ENCODE assay signal across 8 cellular contexts in the genomic region with DNA sequence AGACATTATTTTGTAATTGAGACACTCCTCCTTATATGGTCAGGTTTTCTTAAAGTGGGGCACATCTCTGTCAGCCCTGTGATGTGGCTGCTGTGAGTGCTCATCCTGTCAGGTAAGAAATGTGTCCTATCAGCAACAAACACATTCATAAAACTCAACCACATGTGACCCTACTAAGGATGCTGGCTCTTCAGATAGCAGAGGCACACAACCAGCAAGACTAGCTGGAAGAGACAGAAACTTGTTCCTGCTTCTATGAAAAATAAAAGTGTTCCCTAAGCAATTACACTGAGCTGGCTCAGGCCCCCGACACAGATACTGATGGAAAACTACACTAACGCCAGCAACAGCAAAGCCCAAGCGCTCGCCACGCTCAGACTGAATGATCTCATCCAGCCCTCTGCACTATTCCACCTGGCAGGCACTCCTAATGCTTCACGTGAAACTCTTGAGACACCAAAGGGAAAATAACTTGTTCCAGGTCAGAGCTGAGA. TPM values are rescaled to one million over a fixed set of nuclear protein-coding genes. Genes with fewer than 3 reads are reported as not detected.
DNase-seq lines count a peak whose midpoint lies in the region; ATAC-seq, FAIRE-seq and TF ChIP-seq lines count a peak whose summit lies in the region.

No MANE protein-coding gene starts in this region.

- TF ChIP-seq POLR2A in esophagus squamous epithelium (IDR thresholded peaks at IDR 0.05): no peak

- H3K27me3 Mint-ChIP-seq in activated CD4-positive, alpha-beta T cell treated with anti-CD3 and anti-CD28 coated beads, Interleukin-2, amount 10 ng/mL, durations not matched to agents 24 days and 14 days: no peaks in the 10 kb centered on the region

- POLR2A ChIA-PET in HEK293 (lab: Yijun Ruan, JAX): no interaction called here

- peak; percentile 82 for DNase-seq in activated CD4-positive, alpha-beta T cell treated with anti-CD3 and anti-CD28 coated beads, Interleukin-2, amount 10 ng/mL, durations not matched to agents 24 days and 14 days
- DNase-seq in esophagus squamous epithelium (lab: John Stamatoyannopoulos, UW) (no peak), sciatic nerve (ENCODE audit: low spot score) (no peak), RCC 7860 (ENCODE audit: low spot score) (no peak), GOT3 (lab: John Stamatoyannopoulos, UW) (no peak), posterior vena cava (ENCODE audit: low spot score) (no peak), SW 1271 (lab: John Stamatoyannopoulos, UW) (no peak)

- intact Hi-C loops in activated CD4-positive, alpha-beta T cell treated with anti-CD3 and anti-CD28 coated beads, Interleukin-2, amount 10 ng/mL, durations not matched to agents 24 days and 14 days (cut with micrococcal nuclease): no loop called here
- intact Hi-C loops in esophagus squamous epithelium (cut with DNase I) (loop anchor here (10.0 kb wide), 1 partner anchor 54 kb away; no protein-coding TSS in a partner anchor), sciatic nerve (cut with DNase I) (no loop called here), posterior vena cava (cut with DNase I) (no loop called here)

- H3K27ac ChIP-seq in HEK293 (ENCODE audit: extremely low read depth, low read depth, low read length) (no peak overlapping the region), esophagus squamous epithelium (peak overlapping the region in 3 of 4 donors; percentile 23 to 65 (median 39))

- H3K9me3 ChIP-seq in HEK293 (ENCODE audit: control insufficient read depth, insufficient read depth, low read depth, low read length) (no peaks in the 10 kb centered on the region), esophagus squamous epithelium (no peaks in the 10 kb centered on the region)

- peaks cover 0 to 23% of the 10 kb centered on the region in 2 experiments; a peak in 2 of 3 replicates for H3K36me3 ChIP-seq in HEK293 (ENCODE audit: control insufficient read depth in 2 of 2, insufficient read depth in 1 of 2, low read length in 2 of 2)
- peaks cover 0 to 37% (median 0%) of the 10 kb centered on the region in 3 donors for H3K36me3 ChIP-seq in esophagus squamous epithelium

- no peaks in the 10 kb centered on the region for H3K9me3 Mint-ChIP-seq in activated CD4-positive, alpha-beta T cell treated with anti-CD3 and anti-CD28 coated beads, Interleukin-2, amount 10 ng/mL, durations not matched to agents 24 days and 14 days

- peak overlapping the region; percentile 57 for H3K4me3 Mint-ChIP-seq in activated CD4-positive, alpha-beta T cell treated with anti-CD3 and anti-CD28 coated beads, Interleukin-2, amount 10 ng/mL, durations not matched to agents 24 days and 14 days

- H3K4me1 ChIP-seq in HEK293 (ENCODE audit: control insufficient read depth, insufficient read depth, low read length) (no peaks in the 10 kb centered on the region), esophagus squamous epithelium (peaks cover 0 to 68% (median 25%) of the 10 kb centered on the region in 3 donors)

- 8 to 12% methylated on average over 5 to 6 of the region's 6 CpGs for WGBS in esophagus squamous epithelium, 2 donors

- ATAC-seq in sciatic nerve: peak; percentile 93

- TF ChIP-seq CTCF in HEK293 (tag by site-specific recombination; IDR thresholded peaks at IDR 0.05): no peak
- TF ChIP-seq CTCF in esophagus squamous epithelium (IDR thresholded peaks at IDR 0.05): no peak

- H3K36me3 Mint-ChIP-seq in activated CD4-positive, alpha-beta T cell treated with anti-CD3 and anti-CD28 coated beads, Interleukin-2, amount 10 ng/mL, durations not matched to agents 24 days and 14 days (ENCODE audit: low read depth): peaks cover 28% of the 10 kb centered on the region

- H3K4me3 ChIP-seq in HEK293 (ENCODE audit: low read depth, low read length): no peak overlapping the region
- H3K4me3 ChIP-seq in esophagus squamous epithelium: no peak overlapping the region

- CTCF ChIA-PET in HEK293 (lab: Yijun Ruan, JAX): interaction anchor here (0.7 to 1.1 kb wide), 2 partner anchors 11 to 89 kb away, joined by 3 read pairs; partner anchors contain the start of gene NDUFA6

- no peaks in the 10 kb centered on the region for H3K27me3 ChIP-seq in esophagus squamous epithelium

- peak overlapping the region; percentile 82 for H3K27ac Mint-ChIP-seq in activated CD4-positive, alpha-beta T cell treated with anti-CD3 and anti-CD28 coated beads, Interleukin-2, amount 10 ng/mL, durations not matched to agents 24 days and 14 days

- no peak for FAIRE-seq in RCC 7860 (lab: Jason Lieb, UNC)

- H3K4me1 Mint-ChIP-seq in activated CD4-positive, alpha-beta T cell treated with anti-CD3 and anti-CD28 coated beads, Interleukin-2, amount 10 ng/mL, durations not matched to agents 24 days and 14 days: peaks cover 65% of the 10 kb centered on the region

TF ChIP-seq in HEK293, 187 proteins besides CTCF, POLR2A, EP300 and RAD21 (continues in another document):
- TF ChIP-seq ZNF658 (tag by site-specific recombination; IDR thresholded peaks at IDR 0.05) (no peak), PRDM6 (tag by site-specific recombination; IDR thresholded peaks at IDR 0.05) (no peak), ZNF639 (tag by site-specific recombination; IDR thresholded peaks at IDR 0.05) (no peak), ZNF366 (tag by site-specific recombination; conservative IDR thresholded peaks at IDR 0.05) (0 out of 2 replicates have a peak, but pooled peaks have one; percentile 30), ZSCAN5A (tag by site-specific recombination; IDR thresholded peaks at IDR 0.05) (no peak)
- TF ChIP-seq, protein P1, sequence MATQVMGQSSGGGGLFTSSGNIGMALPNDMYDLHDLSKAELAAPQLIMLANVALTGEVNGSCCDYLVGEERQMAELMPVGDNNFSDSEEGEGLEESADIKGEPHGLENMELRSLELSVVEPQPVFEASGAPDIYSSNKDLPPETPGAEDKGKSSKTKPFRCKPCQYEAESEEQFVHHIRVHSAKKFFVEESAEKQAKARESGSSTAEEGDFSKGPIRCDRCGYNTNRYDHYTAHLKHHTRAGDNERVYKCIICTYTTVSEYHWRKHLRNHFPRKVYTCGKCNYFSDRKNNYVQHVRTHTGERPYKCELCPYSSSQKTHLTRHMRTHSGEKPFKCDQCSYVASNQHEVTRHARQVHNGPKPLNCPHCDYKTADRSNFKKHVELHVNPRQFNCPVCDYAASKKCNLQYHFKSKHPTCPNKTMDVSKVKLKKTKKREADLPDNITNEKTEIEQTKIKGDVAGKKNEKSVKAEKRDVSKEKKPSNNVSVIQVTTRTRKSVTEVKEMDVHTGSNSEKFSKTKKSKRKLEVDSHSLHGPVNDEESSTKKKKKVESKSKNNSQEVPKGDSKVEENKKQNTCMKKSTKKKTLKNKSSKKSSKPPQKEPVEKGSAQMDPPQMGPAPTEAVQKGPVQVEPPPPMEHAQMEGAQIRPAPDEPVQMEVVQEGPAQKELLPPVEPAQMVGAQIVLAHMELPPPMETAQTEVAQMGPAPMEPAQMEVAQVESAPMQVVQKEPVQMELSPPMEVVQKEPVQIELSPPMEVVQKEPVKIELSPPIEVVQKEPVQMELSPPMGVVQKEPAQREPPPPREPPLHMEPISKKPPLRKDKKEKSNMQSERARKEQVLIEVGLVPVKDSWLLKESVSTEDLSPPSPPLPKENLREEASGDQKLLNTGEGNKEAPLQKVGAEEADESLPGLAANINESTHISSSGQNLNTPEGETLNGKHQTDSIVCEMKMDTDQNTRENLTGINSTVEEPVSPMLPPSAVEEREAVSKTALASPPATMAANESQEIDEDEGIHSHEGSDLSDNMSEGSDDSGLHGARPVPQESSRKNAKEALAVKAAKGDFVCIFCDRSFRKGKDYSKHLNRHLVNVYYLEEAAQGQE (tag by site-specific recombination; IDR thresholded peaks at IDR 0.05): no peak

RNA-seq across cellular contexts. Expression of gene CYP2D6, which starts 49.8 kb away (rescaled TPM):
- 3.8 and 4.5 TPM in 2 replicates for total RNA-seq in activated CD4-positive, alpha-beta T cell treated with anti-CD3 and anti-CD28 coated beads, Interleukin-2, amount 10 ng/mL, durations not matched to agents 24 days and 14 days
- total RNA-seq in esophagus squamous epithelium (1 to 10 TPM in 2 of 4 donors, under 1 TPM in 2; 0.35 to 1.5 (median 1.2) TPM), sciatic nerve (2.0 TPM), posterior vena cava (under 1 TPM; 0.37 to 0.48 TPM)
